ENCODE assay signal across 8 cellular contexts in the genomic region with DNA sequence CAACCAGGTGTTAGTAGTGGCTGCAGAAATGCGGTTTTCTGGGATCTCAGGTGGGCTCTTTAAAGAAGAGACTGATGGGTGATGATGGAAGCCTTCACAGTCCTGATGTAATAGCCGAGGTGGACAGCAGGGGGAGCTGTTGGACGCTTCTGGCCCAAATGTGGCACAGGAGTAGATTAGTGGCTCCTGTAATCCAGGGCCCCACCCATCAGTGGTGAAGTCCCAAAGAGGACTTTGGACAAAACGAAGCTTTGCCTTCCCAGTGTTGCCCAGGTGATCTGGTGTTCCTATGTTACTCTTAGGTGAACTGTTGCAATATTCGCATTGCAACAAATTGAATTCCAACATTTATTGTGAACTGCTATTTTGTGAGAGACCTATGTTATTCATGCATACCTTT. TPM values are rescaled to one million over a fixed set of nuclear protein-coding genes. Genes with fewer than 3 reads are reported as not detected.
DNase-seq lines count a peak whose midpoint lies in the region; TF ChIP-seq lines count a peak whose summit lies in the region.

No MANE protein-coding gene starts in this region.

- H3K4me2 ChIP-seq in fibroblast of lung (ENCODE audit: extremely low read depth, insufficient read depth, low read length) = no peak overlapping the region
- H3K4me2 ChIP-seq in neural progenitor cell = no peak overlapping the region

- H3K79me2 ChIP-seq in fibroblast of lung (ENCODE audit: control insufficient read depth, insufficient read depth, low read length) (no peaks in the 10 kb centered on the region), neural progenitor cell (ENCODE audit: low read depth) (no peaks in the 10 kb centered on the region)

- H3K27me3 ChIP-seq in NT2/D1 (ENCODE audit: insufficient read depth, insufficient read length) (no peaks in the 10 kb centered on the region), fibroblast of lung (ENCODE audit: control insufficient read depth, insufficient read depth, low read length) (no peaks in the 10 kb centered on the region), neural progenitor cell (no peaks in the 10 kb centered on the region)

- no peaks in the 10 kb centered on the region for H4K20me1 ChIP-seq in fibroblast of lung (ENCODE audit: control insufficient read depth, extremely low read depth, insufficient read depth, low read length)
- H4K20me1 ChIP-seq in neural progenitor cell (ENCODE audit: low read depth) = no peaks in the 10 kb centered on the region

- H3K27ac ChIP-seq in fibroblast of lung (ENCODE audit: insufficient read depth, low read length) (no peak overlapping the region), neural progenitor cell (no peak overlapping the region)

- H3K9me3 ChIP-seq in NT2/D1 (ENCODE audit: insufficient read depth, low read length) (no peaks in the 10 kb centered on the region), fibroblast of lung (ENCODE audit: control insufficient read depth, insufficient read depth, low read depth, low read length) (no peaks in the 10 kb centered on the region), neural progenitor cell (ENCODE audit: low read depth) (no peaks in the 10 kb centered on the region)

- H3K27me3 Mint-ChIP-seq in neural progenitor cell (ENCODE audit: insufficient read depth, low read depth) = peaks cover 2% of the 10 kb centered on the region

- DNase-seq in AG08395 (ENCODE audit: low spot score) (peak; percentile 71), GM19238 (ENCODE audit: insufficient read length, low spot score) (peak; percentile 21), NT2/D1 (ENCODE audit: low read depth, low spot score) (peak; percentile 43), activated T-cell treated with anti-CD3 and anti-CD28 coated beads for 4 hours (peak; percentile 72), fibroblast of lung (ENCODE audit: low read depth in 2 of 2) (peak in 1 of 2 donors; percentile 40), neural progenitor cell (ENCODE audit: low spot score) (peak; percentile 70), superior temporal gyrus (ENCODE audit: extremely low spot score) (peak; percentile 69), GF-D8 (lab: John Stamatoyannopoulos, UW) (no peak)

- no peak overlapping the region for H3K4me3 Mint-ChIP-seq in neural progenitor cell

- H3K9ac ChIP-seq in NT2/D1 (ENCODE audit: insufficient read length, low read depth) (no peak overlapping the region), fibroblast of lung (ENCODE audit: insufficient read depth, low read length) (no peak overlapping the region), neural progenitor cell (no peak overlapping the region)

- H3K36me3 ChIP-seq in NT2/D1 (ENCODE audit: insufficient read depth, insufficient read length, low read length) = no peaks in the 10 kb centered on the region
- H3K36me3 ChIP-seq in fibroblast of lung (ENCODE audit: control insufficient read depth, insufficient read depth, low read length) = no peaks in the 10 kb centered on the region
- H3K36me3 ChIP-seq in neural progenitor cell = no peaks in the 10 kb centered on the region

- peak; percentile 84 to 94 for TF ChIP-seq CTCF in fibroblast of lung (conservative IDR thresholded peaks at IDR 0.05 in 1 of 2, IDR thresholded peaks at IDR 0.05 in 1 of 2; ENCODE audit: low read depth in 1 of 2, low read length in 2 of 2)
- peak; percentile 88 for TF ChIP-seq CTCF in neural progenitor cell (IDR thresholded peaks at IDR 0.05)

- H3K36me3 Mint-ChIP-seq in neural progenitor cell = no peaks in the 10 kb centered on the region

- no peak overlapping the region for H3K27ac Mint-ChIP-seq in neural progenitor cell

- peaks cover 3% of the 10 kb centered on the region for H3K9me3 Mint-ChIP-seq in neural progenitor cell

- H2AFZ ChIP-seq in fibroblast of lung (ENCODE audit: low read length) (no peak overlapping the region), neural progenitor cell (replicated peaks) (no peak overlapping the region)

- H3K4me1 ChIP-seq in NT2/D1 (ENCODE audit: insufficient read depth, insufficient read length) (no peaks in the 10 kb centered on the region), fibroblast of lung (ENCODE audit: control insufficient read depth, extremely low read depth, insufficient read depth, low read length) (no peaks in the 10 kb centered on the region), neural progenitor cell (peaks cover 9% of the 10 kb centered on the region)

- peaks cover 8% of the 10 kb centered on the region for H3K4me1 Mint-ChIP-seq in neural progenitor cell

- no peak overlapping the region for H3K4me3 ChIP-seq in NT2/D1 (ENCODE audit: insufficient read length, low read depth)
- H3K4me3 ChIP-seq in fibroblast of lung (replicated peaks in 1 of 4; ENCODE audit: control extremely low read depth in 1 of 4, insufficient read depth in 1 of 4, low read depth in 3 of 4, low read length in 4 of 4) = no peak overlapping the region
- no peak overlapping the region for H3K4me3 ChIP-seq in neural progenitor cell

- peaks cover 3% of the 10 kb centered on the region for H3F3A ChIP-seq in neural progenitor cell (ENCODE audit: low read depth)

RNA-seq across cellular contexts. Expression of a gene that starts 31.8 kb away (rescaled TPM):
- total RNA-seq in fibroblast of lung (0.17 TPM in 1 of 2 replicates, not detected in the other), neural progenitor cell (ENCODE audit: low replicate concordance) (0.09 TPM in 1 of 2 replicates, not detected in the other)
- polyA plus RNA-seq in fibroblast of lung = 0.08 TPM in 1 of 2 replicates, not detected in the other
- polyA plus RNA-seq in fibroblast of lung (2012) = not detected in 2 replicates
- polyA minus RNA-seq in fibroblast of lung (ENCODE audit: low replicate concordance) = not detected in 2 replicates
